In genomic region chr6:145866449-145867401, GRCh38 we compare ENCODE assay signal across 8 cellular contexts. TPM values are rescaled to one million over a fixed set of nuclear protein-coding genes. Genes with fewer than 3 reads are reported as not detected.
DNase-seq lines count a peak whose midpoint lies in the region; ATAC-seq lines count a peak whose summit lies in the region.
"Had no signal": no experiment of that assay in that cellular context is flagged by ENCODE, and none has a peak within 500 bp of the region (broad histone marks: within the 10 kb centered on the region; RNA-seq: fewer than 3 reads in every experiment).

No MANE protein-coding gene starts in this region.

- no peaks in the 10 kb centered on the region for H3K27me3 ChIP-seq in right cardiac atrium (ENCODE audit: control insufficient read depth, insufficient read depth)
- H3K27me3 ChIP-seq: SJSA1 had no signal

- peaks cover 2% of the 10 kb centered on the region for H3K4me1 ChIP-seq in right cardiac atrium (ENCODE audit: control insufficient read depth, insufficient read depth, low read length)
- H3K4me1 ChIP-seq: SJSA1 had no signal

- H3K4me3 ChIP-seq in right cardiac atrium (ENCODE audit: low read length), result no peak overlapping the region
- H3K4me3 ChIP-seq: SJSA1 had no signal

- no peaks in the 10 kb centered on the region for H3K9me3 ChIP-seq in right cardiac atrium (ENCODE audit: control insufficient read depth, low read length)
- H3K9me3 ChIP-seq: SJSA1 had no signal

- intact Hi-C loops in right cardiac atrium (cut with DNase I), result no loop called here

- DNase-seq in left lobe of liver (ENCODE audit: low spot score) (no peak), NOMO-1 treated with dmso at 0.1 percent for 144 hours (lab: John Stamatoyannopoulos, UW; ENCODE audit: unreplicated experiment) (no peak), right cardiac atrium (no peak), hippocampal formation (lab: John Stamatoyannopoulos, UW) (no peak)

- WGBS in right cardiac atrium, result 53% methylated on average over 4 of the region's 4 CpGs

- ATAC-seq in GM18520 (IDR thresholded peaks at IDR 0.05; ENCODE audit: unreplicated experiment), result peak; percentile 45
- peak; percentile 60 for ATAC-seq in GM21576 (IDR thresholded peaks at IDR 0.05; ENCODE audit: unreplicated experiment)
- ATAC-seq in HG03558 (IDR thresholded peaks at IDR 0.05; ENCODE audit: extremely low read depth, unreplicated experiment), result peak; percentile 61
- ATAC-seq in left lobe of liver, result peak; percentile 76
- ATAC-seq in right cardiac atrium, result no peak

- no peak overlapping the region for H3K27ac ChIP-seq in right cardiac atrium (ENCODE audit: low read length)
- H3K27ac ChIP-seq: SJSA1 had no signal

RNA-seq across cellular contexts. Expression of gene FBXO30, which starts 52.1 kb away (rescaled TPM):
- total RNA-seq in left lobe of liver, result 2.5 TPM
- total RNA-seq in right cardiac atrium, result 10 to 100 TPM; 12.7 to 14.0 (median 13.4) TPM
- polyA plus RNA-seq in right cardiac atrium, result 6.7 TPM

Comparison
In these comparisons a context has a peak if more than half of its experiments do, and no peak if none do; other contexts are left out.
1. ATAC-seq: peak in GM18520 (single experiment), GM21576 (single experiment), HG03558 (single experiment) and left lobe of liver (single experiment); none in right cardiac atrium (0 of 2).